Comparison of ENCODE assay signal across 1 cellular context in genomic region chr3:279325-279724, GRCh38.
TF ChIP-seq lines count a peak whose summit lies in the region.

No MANE protein-coding gene starts in this region.

TF ChIP-seq in HepG2, 621 proteins besides CTCF, POLR2A, EP300 and RAD21 (continued from another document):
- TF ChIP-seq CBX5 (CRISPR knock-in tag; IDR thresholded peaks at IDR 0.05; ENCODE audit: borderline replicate concordance): no peak
